Comparison of ENCODE assay signal across 8 cellular contexts in the genomic region with DNA sequence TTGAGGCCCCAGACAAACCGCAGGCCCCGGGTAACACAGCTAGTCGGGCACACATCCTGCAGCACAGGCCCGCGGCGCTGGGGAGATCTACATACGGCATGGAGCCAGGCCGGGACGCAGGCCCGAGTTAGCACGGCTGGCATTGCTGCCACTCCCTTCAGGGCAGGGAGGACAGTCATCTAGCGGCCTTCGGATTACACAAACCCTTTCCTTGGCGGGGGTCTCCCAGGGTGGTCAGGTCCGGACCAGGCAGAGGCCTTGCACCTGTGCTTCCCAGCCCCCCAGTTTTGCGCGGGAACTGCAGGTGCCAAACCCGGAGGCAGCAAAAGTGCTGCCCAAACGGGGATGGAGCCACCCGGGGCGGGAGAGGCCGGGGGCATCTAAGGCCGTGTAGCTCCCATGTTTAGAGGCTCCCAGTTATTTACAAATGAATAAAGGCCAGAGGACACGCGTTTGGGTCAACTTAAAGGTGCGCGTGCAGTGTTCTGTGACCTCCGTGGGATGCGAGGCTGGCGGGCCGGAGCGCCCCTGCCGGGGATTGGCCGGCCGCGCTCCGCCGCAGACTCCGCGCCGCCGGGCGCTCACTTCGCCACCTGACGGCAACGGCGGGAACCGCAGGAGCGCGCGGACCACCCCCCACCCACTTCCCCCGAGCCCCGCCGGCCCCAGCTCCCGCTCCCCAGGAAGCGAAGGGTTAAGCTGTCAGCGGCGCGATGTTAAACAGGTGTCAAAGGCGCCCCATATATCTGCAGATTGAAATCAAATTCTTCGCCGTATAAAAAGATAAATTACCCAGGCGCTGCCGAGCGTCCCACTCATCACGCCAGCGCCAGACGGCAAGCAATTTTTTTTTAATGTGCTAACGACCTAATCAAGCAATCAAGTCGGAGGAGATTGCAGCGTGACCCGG. TPM values are rescaled to one million over a fixed set of nuclear protein-coding genes. Genes with fewer than 3 reads are reported as not detected.
DNase-seq lines count a peak whose midpoint lies in the region; ATAC-seq, FAIRE-seq and TF ChIP-seq lines count a peak whose summit lies in the region.

No MANE protein-coding gene starts in this region.

- H3K27me3 Mint-ChIP-seq in CD14-positive monocyte (ENCODE audit: low read depth in 3 of 3), result peaks cover 28 to 56% (median 42%) of the 10 kb centered on the region in 3 donors

- no peak for FAIRE-seq in HepG2 (lab: Jason Lieb, UNC)

- TF ChIP-seq CTCF in CD14-positive monocyte (IDR thresholded peaks at IDR 0.05) (peak; percentile 100), HepG2 (CRISPR knock-in tag; IDR thresholded peaks at IDR 0.05) (peak; percentile 74)

- no peaks in the 10 kb centered on the region for H3K79me2 ChIP-seq in HepG2 (ENCODE audit: insufficient read depth, low read length)

- H3K4me1 ChIP-seq in HepG2 (ENCODE audit: insufficient read depth, low read length), result peaks cover 10% of the 10 kb centered on the region

- peaks cover 12% of the 10 kb centered on the region for H3K4me1 Mint-ChIP-seq in CD14-positive monocyte

- peak; percentile 65 for TF ChIP-seq RAD21 in HepG2 (CRISPR knock-in tag; IDR thresholded peaks at IDR 0.05)

- H3K9ac ChIP-seq in HepG2 (ENCODE audit: insufficient read depth, low read depth, low read length), result peak overlapping the region; percentile 3

- no peak for TF ChIP-seq POLR2A in HepG2 (IDR thresholded peaks at IDR 0.05; ENCODE audit: insufficient read depth in 1 of 2, low read depth in 2 of 2, low read length in 2 of 2)

- intact Hi-C loops in CD14-positive monocyte (cut with micrococcal nuclease) (loop anchor here in 1 of 2 donors (2.0 kb wide), 1 partner anchor 147 kb away; no protein-coding TSS in a partner anchor), HepG2 (cut with micrococcal nuclease; ENCODE audit: unreplicated experiment) (loop anchor here (1.0 kb wide), 1 partner anchor 146 kb away; no protein-coding TSS in a partner anchor)

- in situ Hi-C loops in HepG2 (cut with HindIII; ENCODE audit: extremely low pct_ligation_motif_present, low pct_unique_long_range_greater_than_20kb), result loop anchor here (5.0 kb wide), 1 partner anchor 40 kb away; no protein-coding TSS in a partner anchor

- H3K27ac Mint-ChIP-seq in CD14-positive monocyte, result peak overlapping the region in 2 of 7 donors; percentile 16 to 49

- POLR2A ChIA-PET in HepG2 (lab: Yijun Ruan, JAX), result no interaction called here

- no peaks in the 10 kb centered on the region for H3K36me3 Mint-ChIP-seq in CD14-positive monocyte

- CTCF ChIA-PET in HepG2 (lab: Yijun Ruan, JAX; ENCODE audit: low intra/inter-chr PET ratio, low total read pairs), result interaction anchor here (0.7 to 2.5 kb wide), 4 partner anchors 13 to 146 kb away, joined by 3 to 23 read pairs (median 8); no protein-coding TSS in a partner anchor

- peaks cover 0 to 10% (median 0%) of the 10 kb centered on the region in 7 donors for H3K9me3 Mint-ChIP-seq in CD14-positive monocyte

- no peak for DNase-seq in CD14-positive monocyte (ENCODE audit: low spot score)
- DNase-seq in NCI-H1417 (lab: John Stamatoyannopoulos, UW), result peak; percentile 55 to 80 (median 78)
- DNase-seq in activated CD4-positive, CD25-positive, alpha-beta regulatory T cell treated with anti-CD3 and anti-CD28 coated beads, Interleukin-2, amount 50 U/mL, for 16 hours (ENCODE audit: low read depth, low spot score), result peak; percentile 8
- DNase-seq in cerebellar cortex (ENCODE audit: low spot score), result peak; percentile 51
- no peak for DNase-seq in HepG2 (ENCODE audit: low spot score)
- peak; percentile 48 to 74 for DNase-seq in stimulated activated CD4-positive, alpha-beta T cell treated with anti-CD3 and anti-CD28 coated beads, Interleukin-2, amount 100 ng/mL, for 48 hours

- no peak overlapping the region for H3K27ac ChIP-seq in HepG2 (ENCODE audit: extremely low read length, insufficient read depth, low read length)

- peaks cover 10 to 47% of the 10 kb centered on the region in 2 experiments; a peak in 4 of 5 replicates for H3K27me3 ChIP-seq in HepG2 (ENCODE audit: control insufficient read depth in 1 of 2, insufficient read depth in 2 of 2, low read length in 2 of 2)

- peak overlapping the region; percentile 84 for H3K4me2 ChIP-seq in HepG2 (ENCODE audit: low read depth, low read length)

- peak overlapping the region; percentile 57 to 73 (median 69) for H3K4me3 ChIP-seq in HepG2 (replicated peaks in 1 of 3; ENCODE audit: insufficient read depth in 1 of 3, low read depth in 2 of 3, low read length in 3 of 3)

- no peaks in the 10 kb centered on the region for H3K36me3 ChIP-seq in HepG2 (replicated peaks in 1 of 2; ENCODE audit: control insufficient read depth in 1 of 2, insufficient read depth in 2 of 2, low read length in 2 of 2)

- peak overlapping the region; percentile 83 to 92 for H3K4me3 Mint-ChIP-seq in CD14-positive monocyte

- no TSS peak for BruUV-seq in HepG2 (replicated peaks; lab: Mats Ljungman, UMichigan)

- ATAC-seq in GM21825 (IDR thresholded peaks at IDR 0.05; ENCODE audit: unreplicated experiment), result peak; percentile 71
- peak; percentile 77 for ATAC-seq in HepG2
- no peak for ATAC-seq in HG02973 (IDR thresholded peaks at IDR 0.05; ENCODE audit: unreplicated experiment)

- 0% methylated on average over 7 of the region's 72 CpGs for WGBS in HepG2 (ENCODE audit: low lambda C conversion rate)

- no peaks in the 10 kb centered on the region for H4K20me1 ChIP-seq in HepG2 (ENCODE audit: insufficient read depth, low read length)

- H2AFZ ChIP-seq in HepG2 (ENCODE audit: low read length), result no peak overlapping the region

- no peaks in the 10 kb centered on the region for H3K9me3 ChIP-seq in HepG2 (ENCODE audit: low read length)

- TF ChIP-seq EP300 in HepG2 (IDR thresholded peaks at IDR 0.05; ENCODE audit: low read depth in 2 of 2, low read length in 2 of 2), result no peak
- TF ChIP-seq EP300 in HepG2 (CRISPR knock-in tag; IDR thresholded peaks at IDR 0.05; ENCODE audit: borderline replicate concordance), result no peak

TF ChIP-seq in HepG2, 621 proteins besides CTCF, POLR2A, EP300 and RAD21 (continues in another document):
- TF ChIP-seq HNRNPK (IDR thresholded peaks at IDR 0.05; ENCODE audit: low read depth, low read length, poor library complexity, severe bottlenecking), result peak; percentile 24
- TF ChIP-seq ZFX (CRISPR knock-in tag; IDR thresholded peaks at IDR 0.05; ENCODE audit: low read depth), result peak; percentile 62; the same call in 1 of the 2 replicates
- no peak for TF ChIP-seq SUZ12 (IDR thresholded peaks at IDR 0.05; ENCODE audit: low read depth, low read length)

RNA-seq across cellular contexts. Expression of a gene that starts 18.1 kb away (rescaled TPM):
- not detected for polyA plus RNA-seq in CD14-positive monocyte
- not detected in 2 replicates for total RNA-seq in HepG2 (2016; rRNA removed; fragmentation: Illumina TruSeq; extraction: Trizol)
- not detected in 2 replicates for total RNA-seq in HepG2 (2016; cell fraction: cytosol; rRNA removed; fragmentation: Illumina TruSeq; extraction: Trizol; ENCODE audit: low read depth)
- total RNA-seq in HepG2 (2016; cell fraction: insoluble cytoplasmic fraction; rRNA removed; fragmentation: Illumina TruSeq; extraction: Trizol), result not detected in 2 replicates
- total RNA-seq in HepG2 (2016; cell fraction: membrane; rRNA removed; fragmentation: Illumina TruSeq; extraction: Trizol), result not detected in 2 replicates
- total RNA-seq in HepG2 (2016; cell fraction: nucleus; rRNA removed; fragmentation: Illumina TruSeq; extraction: Trizol), result not detected in 2 replicates
- polyA plus RNA-seq in HepG2 (2011; rRNA removed), result 0.03 and 0.05 TPM in 2 replicates
- polyA plus RNA-seq in HepG2 (2011; cell fraction: cytosol; rRNA removed), result 0.01 and 0.03 TPM in 2 replicates
- polyA plus RNA-seq in HepG2 (2011; cell fraction: nucleus; rRNA removed), result not detected in 2 replicates
- polyA plus RNA-seq in HepG2 (2012), result not detected in 2 replicates
- polyA plus RNA-seq in HepG2 (2016; cell fraction: cytosol; fragmentation: Illumina TruSeq; extraction: Trizol; ENCODE audit: low read depth), result not detected in 2 replicates
- polyA plus RNA-seq in HepG2 (2016; cell fraction: insoluble cytoplasmic fraction; fragmentation: Illumina TruSeq; extraction: Trizol; ENCODE audit: low read depth), result not detected in 2 replicates
- not detected in 2 replicates for polyA plus RNA-seq in HepG2 (2016; cell fraction: membrane; fragmentation: Illumina TruSeq; extraction: Trizol; ENCODE audit: low read depth)
- not detected in 2 replicates for polyA plus RNA-seq in HepG2 (2016; cell fraction: nucleus; fragmentation: Illumina TruSeq; extraction: Trizol; ENCODE audit: insufficient read depth, low read depth)
- not detected in 2 replicates for polyA minus RNA-seq in HepG2 (2011; rRNA and poly(A)+ RNA removed; ENCODE audit: low replicate concordance)
- polyA minus RNA-seq in HepG2 (2011; cell fraction: cytosol; rRNA and poly(A)+ RNA removed), result not detected in 2 replicates
- polyA minus RNA-seq in HepG2 (2011; cell fraction: nucleus; rRNA and poly(A)+ RNA removed), result not detected in 2 replicates

RNA-seq across cellular contexts. Expression of a gene that starts 45.4 kb away (rescaled TPM):
- polyA plus RNA-seq in CD14-positive monocyte (10 to 100 TPM; 13.9 to 14.2 TPM), HepG2 (2011; rRNA removed) (50.5 and 54.8 TPM in 2 replicates)
- 20.4 and 47.5 TPM in 2 replicates for total RNA-seq in HepG2 (2016; rRNA removed; fragmentation: Illumina TruSeq; extraction: Trizol)
- total RNA-seq in HepG2 (2016; cell fraction: cytosol; rRNA removed; fragmentation: Illumina TruSeq; extraction: Trizol; ENCODE audit: low read depth), result 28.8 and 29.9 TPM in 2 replicates
- 18.8 and 49.0 TPM in 2 replicates for total RNA-seq in HepG2 (2016; cell fraction: insoluble cytoplasmic fraction; rRNA removed; fragmentation: Illumina TruSeq; extraction: Trizol)
- total RNA-seq in HepG2 (2016; cell fraction: membrane; rRNA removed; fragmentation: Illumina TruSeq; extraction: Trizol), result 37.8 and 42.0 TPM in 2 replicates
- 64.6 and 79.8 TPM in 2 replicates for total RNA-seq in HepG2 (2016; cell fraction: nucleus; rRNA removed; fragmentation: Illumina TruSeq; extraction: Trizol)
- 23.5 and 24.1 TPM in 2 replicates for polyA plus RNA-seq in HepG2 (2011; cell fraction: cytosol; rRNA removed)
- polyA plus RNA-seq in HepG2 (2011; cell fraction: nucleus; rRNA removed), result 367 and 381 TPM in 2 replicates
- 59.8 and 65.6 TPM in 2 replicates for polyA plus RNA-seq in HepG2 (2012)
- polyA plus RNA-seq in HepG2 (2016; cell fraction: cytosol; fragmentation: Illumina TruSeq; extraction: Trizol; ENCODE audit: low read depth), result 15.6 and 18.9 TPM in 2 replicates
- polyA plus RNA-seq in HepG2 (2016; cell fraction: insoluble cytoplasmic fraction; fragmentation: Illumina TruSeq; extraction: Trizol; ENCODE audit: low read depth), result 17.4 and 22.9 TPM in 2 replicates
- 25.5 and 30.1 TPM in 2 replicates for polyA plus RNA-seq in HepG2 (2016; cell fraction: membrane; fragmentation: Illumina TruSeq; extraction: Trizol; ENCODE audit: low read depth)
- 170 and 201 TPM in 2 replicates for polyA plus RNA-seq in HepG2 (2016; cell fraction: nucleus; fragmentation: Illumina TruSeq; extraction: Trizol; ENCODE audit: insufficient read depth, low read depth)
- 46.5 and 77.5 TPM in 2 replicates for polyA minus RNA-seq in HepG2 (2011; rRNA and poly(A)+ RNA removed; ENCODE audit: low replicate concordance)
- 7.6 and 8.8 TPM in 2 replicates for polyA minus RNA-seq in HepG2 (2011; cell fraction: cytosol; rRNA and poly(A)+ RNA removed)
- polyA minus RNA-seq in HepG2 (2011; cell fraction: nucleus; rRNA and poly(A)+ RNA removed), result 135 and 152 TPM in 2 replicates

Comparison
In these comparisons a context has a peak if more than half of its experiments do, and no peak if none do; other contexts are left out.
1. DNase-seq: peak in NCI-H1417 (3 of 3), activated CD4-positive, CD25-positive, alpha-beta regulatory T cell treated with anti-CD3 and anti-CD28 coated beads, Interleukin-2, amount 50 U/mL, for 16 hours (single experiment), cerebellar cortex (single experiment) and stimulated activated CD4-positive, alpha-beta T cell treated with anti-CD3 and anti-CD28 coated beads, Interleukin-2, amount 100 ng/mL, for 48 hours (2 of 2); none in CD14-positive monocyte (single experiment) and HepG2 (single experiment).